ENCODE assay signal across 30 cellular contexts in the genomic region with DNA sequence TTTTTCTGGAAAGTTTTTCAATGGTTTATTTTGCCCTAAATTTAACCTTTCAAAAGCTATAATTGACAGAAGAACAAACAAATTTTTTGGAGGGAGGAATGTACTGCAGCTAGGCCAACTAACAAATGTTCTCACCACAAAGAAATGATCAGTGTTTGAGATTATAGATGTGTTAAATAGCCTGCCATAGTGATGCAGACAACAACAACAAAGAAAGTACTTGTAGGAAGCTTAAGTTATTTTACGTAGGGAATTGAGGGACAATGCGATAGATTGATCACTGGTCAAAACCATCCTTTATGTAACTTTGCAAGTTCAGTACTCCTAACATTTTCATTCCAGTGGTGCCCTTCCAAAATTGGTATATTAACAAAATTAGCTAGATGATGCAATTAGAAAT.
"Had no signal": no experiment of that assay in that cellular context is flagged by ENCODE, and none has a peak within 500 bp of the region (broad histone marks: within the 10 kb centered on the region; RNA-seq: fewer than 3 reads in every experiment).

No MANE protein-coding gene starts in this region.

- FAIRE-seq: endometrium, frontal cortex had no signal

- H3K4me3 Mint-ChIP-seq: activated CD4-positive, alpha-beta memory T cell treated with anti-CD3 and anti-CD28 coated beads, Interleukin-2, amount 10 ng/mL, durations not matched to agents 7 days and 5 days; activated CD4-positive, alpha-beta T cell treated with anti-CD3 and anti-CD28 coated beads, Interleukin-2, amount 10 ng/mL, durations not matched to agents 7 days and 5 days; activated naive CD8-positive, alpha-beta T cell; activated T-cell treated with anti-CD3 and anti-CD28 coated beads, Interleukin-2, amount 50 U/mL, for 24 hours; activated T-cell treated with anti-CD3 and anti-CD28 coated beads, Interleukin-2, amount 50 U/mL, for 72 hours; brain had no signal

- H3K27me3 ChIP-seq: adrenal gland, cardiac muscle cell, colonic mucosa had no signal

- H3K4me1 ChIP-seq: adrenal gland, breast epithelium, colonic mucosa had no signal

- DNase-seq: activated CD4-positive, alpha-beta memory T cell treated with anti-CD3 and anti-CD28 coated beads, Interleukin-2, amount 10 ng/mL, durations not matched to agents 7 days and 5 days; activated CD4-positive, alpha-beta T cell treated with anti-CD3 and anti-CD28 coated beads for 1 hour; activated CD4-positive, alpha-beta T cell treated with anti-CD3 and anti-CD28 coated beads for 4 hours; activated CD4-positive, alpha-beta T cell treated with anti-CD3 and anti-CD28 coated beads, Interleukin-2, amount 10 ng/mL, durations not matched to agents 7 days and 5 days; activated CD4-positive, alpha-beta T cell treated with anti-CD3 and anti-CD28 coated beads, Interleukin-2, amount 50 U/mL, for 4 hours; activated CD8-positive, alpha-beta memory T cell treated with anti-CD3 and anti-CD28 coated beads, Interleukin-2, amount 50 U/mL, for 48 hours; activated effector memory CD4-positive, alpha-beta T cell treated with Interleukin-2 at 50 U/mL for 16 hours; activated gamma-delta T cell treated with Interleukin-2 at 50 U/mL for 16 hours; activated naive CD4-positive, alpha-beta T cell treated with anti-CD3 and anti-CD28 coated beads, Interleukin-2, amount 50 U/mL, for 16 hours; activated naive CD4-positive, alpha-beta T cell treated with Interleukin-2 at 50 U/mL for 16 hours; activated T-cell treated with anti-CD3 and anti-CD28 coated beads for 4 hours; activated T-cell treated with anti-CD3 and anti-CD28 coated beads, Interleukin-2, amount 50 U/mL, for 24 hours; activated T-cell treated with anti-CD3 and anti-CD28 coated beads, Interleukin-2, amount 50 U/mL, for 72 hours; adrenal gland; amygdala; aorta; central memory CD4-positive, alpha-beta T cell; cerebellar nuclear complex; colonic mucosa; effector CD8-positive, alpha-beta T cell; foreskin fibroblast; head of caudate nucleus; T-helper 2 cell had no signal

- H3K4me1 Mint-ChIP-seq: activated CD4-positive, alpha-beta memory T cell treated with anti-CD3 and anti-CD28 coated beads, Interleukin-2, amount 10 ng/mL, durations not matched to agents 7 days and 5 days; activated CD4-positive, alpha-beta T cell treated with anti-CD3 and anti-CD28 coated beads, Interleukin-2, amount 10 ng/mL, durations not matched to agents 7 days and 5 days; brain had no signal

- H3K27ac Mint-ChIP-seq: activated CD4-positive, alpha-beta memory T cell treated with anti-CD3 and anti-CD28 coated beads, Interleukin-2, amount 10 ng/mL, durations not matched to agents 7 days and 5 days; activated CD4-positive, alpha-beta T cell treated with anti-CD3 and anti-CD28 coated beads, Interleukin-2, amount 10 ng/mL, durations not matched to agents 7 days and 5 days; activated naive CD8-positive, alpha-beta T cell; activated T-cell treated with anti-CD3 and anti-CD28 coated beads, Interleukin-2, amount 50 U/mL, for 24 hours; activated T-cell treated with anti-CD3 and anti-CD28 coated beads, Interleukin-2, amount 50 U/mL, for 72 hours; brain had no signal

- H3K27ac ChIP-seq: adrenal gland, breast epithelium, cardiac muscle cell, colonic mucosa had no signal

- ATAC-seq: activated T-cell treated with anti-CD3 and anti-CD28 coated beads, Interleukin-2, amount 50 U/mL, for 72 hours; esophagus mucosa had no signal

- H3K9me3 ChIP-seq: adrenal gland, colonic mucosa had no signal

- H3K36me3 Mint-ChIP-seq: activated naive CD8-positive, alpha-beta T cell; brain had no signal

- H3K36me3 ChIP-seq: adrenal gland, breast epithelium, cardiac muscle cell, colonic mucosa had no signal

- H3K27me3 Mint-ChIP-seq: activated CD4-positive, alpha-beta memory T cell treated with anti-CD3 and anti-CD28 coated beads, Interleukin-2, amount 10 ng/mL, durations not matched to agents 7 days and 5 days; activated CD4-positive, alpha-beta T cell treated with anti-CD3 and anti-CD28 coated beads, Interleukin-2, amount 10 ng/mL, durations not matched to agents 7 days and 5 days; activated naive CD8-positive, alpha-beta T cell; activated T-cell treated with anti-CD3 and anti-CD28 coated beads, Interleukin-2, amount 50 U/mL, for 24 hours; brain had no signal

- H3K9me3 Mint-ChIP-seq: activated CD4-positive, alpha-beta memory T cell treated with anti-CD3 and anti-CD28 coated beads, Interleukin-2, amount 10 ng/mL, durations not matched to agents 7 days and 5 days; activated CD4-positive, alpha-beta T cell treated with anti-CD3 and anti-CD28 coated beads, Interleukin-2, amount 10 ng/mL, durations not matched to agents 7 days and 5 days had no signal

- H3K4me3 ChIP-seq: adrenal gland, breast epithelium, cardiac muscle cell, colonic mucosa had no signal
